Comparison of ENCODE assay signal across 8 cellular contexts in genomic region chr3:46931631-46932441, GRCh38. TPM values are rescaled to one million over a fixed set of nuclear protein-coding genes. Genes with fewer than 3 reads are reported as not detected.
DNase-seq lines count a peak whose midpoint lies in the region; ATAC-seq, FAIRE-seq and TF ChIP-seq lines count a peak whose summit lies in the region.

No MANE protein-coding gene starts in this region.

- H3K27me3 ChIP-seq in heart left ventricle: no peaks in the 10 kb centered on the region
- H3K27me3 ChIP-seq in small intestine (ENCODE audit: control insufficient read depth in 2 of 2, insufficient read depth in 2 of 2, low read length in 2 of 2): no peaks in the 10 kb centered on the region
- H3K27me3 ChIP-seq in WERI-Rb-1 (ENCODE audit: insufficient read depth, low read depth, severe bottlenecking): no peaks in the 10 kb centered on the region

- H3K27ac Mint-ChIP-seq in activated naive CD4-positive, alpha-beta T cell treated with anti-CD3 and anti-CD28 coated beads, Interleukin-2, amount 10 ng/mL, durations not matched to agents 7 days and 5 days: peak overlapping the region; percentile 57
- peak overlapping the region; percentile 80 for H3K27ac Mint-ChIP-seq in activated CD8-positive, alpha-beta T cell treated with anti-CD3 and anti-CD28 coated beads for 36 hours

- peaks cover 69% of the 10 kb centered on the region for H3K4me1 Mint-ChIP-seq in activated naive CD4-positive, alpha-beta T cell treated with anti-CD3 and anti-CD28 coated beads, Interleukin-2, amount 10 ng/mL, durations not matched to agents 7 days and 5 days
- peaks cover 78% of the 10 kb centered on the region for H3K4me1 Mint-ChIP-seq in activated CD8-positive, alpha-beta T cell treated with anti-CD3 and anti-CD28 coated beads for 36 hours (ENCODE audit: low read depth)

- CTCF ChIA-PET in activated naive CD4-positive, alpha-beta T cell treated with anti-CD3 and anti-CD28 coated beads, Interleukin-2, amount 10 ng/mL, durations not matched to agents 7 days and 5 days (lab: Charles Lee): no interaction called here
- CTCF ChIA-PET in activated CD8-positive, alpha-beta T cell treated with anti-CD3 and anti-CD28 coated beads for 36 hours (lab: Charles Lee): interaction anchor here (1.0 kb wide), 1 partner anchor 67 kb away, joined by 4 read pairs; no protein-coding TSS in a partner anchor

- H3K9me3 ChIP-seq in heart left ventricle: no peaks in the 10 kb centered on the region
- H3K9me3 ChIP-seq in small intestine (ENCODE audit: control insufficient read depth, low read depth): no peaks in the 10 kb centered on the region
- H3K9me3 ChIP-seq in WERI-Rb-1 (ENCODE audit: severe bottlenecking): no peaks in the 10 kb centered on the region

- intact Hi-C loops in activated CD8-positive, alpha-beta T cell treated with anti-CD3 and anti-CD28 coated beads for 36 hours (cut with micrococcal nuclease): no loop called here
- intact Hi-C loops in heart left ventricle (cut with DNase I): loop anchor here in 4 of 10 donors (2.0 to 5.0 kb wide), 2 partner anchors 45 kb away; partner anchors contain the start of genes CCDC12 (in 4 of the 4) and NBEAL2 (in 2 of the 4)

- WGBS in heart left ventricle, 4 donors: 12 to 28% (median 22%) methylated on average over 6 of the region's 6 CpGs
- 12 to 22% (median 18%) methylated on average over 6 of the region's 6 CpGs for WGBS in small intestine, 3 donors

- POLR2A ChIA-PET in activated CD8-positive, alpha-beta T cell treated with anti-CD3 and anti-CD28 coated beads for 36 hours (lab: Charles Lee): interaction anchor here (1.0 to 2.4 kb wide), 4 partner anchors 11 to 46 kb away, joined by 3 to 8 read pairs (median 5); no protein-coding TSS in a partner anchor

- peaks cover 57% of the 10 kb centered on the region for H3K36me3 Mint-ChIP-seq in activated naive CD4-positive, alpha-beta T cell treated with anti-CD3 and anti-CD28 coated beads, Interleukin-2, amount 10 ng/mL, durations not matched to agents 7 days and 5 days
- H3K36me3 Mint-ChIP-seq in activated CD8-positive, alpha-beta T cell treated with anti-CD3 and anti-CD28 coated beads for 36 hours (ENCODE audit: low read depth): peaks cover 44% of the 10 kb centered on the region

- no peak overlapping the region for H3K4me3 Mint-ChIP-seq in activated naive CD4-positive, alpha-beta T cell treated with anti-CD3 and anti-CD28 coated beads, Interleukin-2, amount 10 ng/mL, durations not matched to agents 7 days and 5 days
- no peak overlapping the region for H3K4me3 Mint-ChIP-seq in activated CD8-positive, alpha-beta T cell treated with anti-CD3 and anti-CD28 coated beads for 36 hours

- H3K27ac ChIP-seq in heart left ventricle (peak overlapping the region; percentile 26 to 94 (median 85)), small intestine (ENCODE audit: low read depth in 1 of 2, low read length in 1 of 2) (peak overlapping the region; percentile 74 to 88), WERI-Rb-1 (no peak overlapping the region)

- DNase-seq in activated naive CD4-positive, alpha-beta T cell treated with anti-CD3 and anti-CD28 coated beads, Interleukin-2, amount 10 ng/mL, durations not matched to agents 7 days and 5 days: no peak
- DNase-seq in activated naive CD4-positive, alpha-beta T cell treated with Interleukin-2 at 50 U/mL for 16 hours: no peak
- peak; percentile 31 for DNase-seq in activated CD8-positive, alpha-beta T cell treated with anti-CD3 and anti-CD28 coated beads for 36 hours
- DNase-seq in heart left ventricle: peak; percentile 57 to 86 (median 77)
- DNase-seq in small intestine: peak; percentile 87
- DNase-seq in WERI-Rb-1: no peak
- no peak for DNase-seq in activated CD4-positive, CD25-positive, alpha-beta regulatory T cell treated with anti-CD3 and anti-CD28 coated beads, Interleukin-2, amount 50 U/mL, for 72 hours
- no peak for DNase-seq in SKM-1 treated with dmso at 0.1 percent for 144 hours (lab: John Stamatoyannopoulos, UW; ENCODE audit: unreplicated experiment)

- no peak for TF ChIP-seq CTCF in activated CD8-positive, alpha-beta T cell treated with anti-CD3 and anti-CD28 coated beads for 36 hours (IDR thresholded peaks at IDR 0.05)
- TF ChIP-seq CTCF in heart left ventricle (IDR thresholded peaks at IDR 0.05) (no peak), WERI-Rb-1 (IDR thresholded peaks at IDR 0.05; ENCODE audit: low read depth, low read length) (no peak)

- peak; percentile 21 for ATAC-seq in activated CD8-positive, alpha-beta T cell treated with anti-CD3 and anti-CD28 coated beads for 36 hours
- ATAC-seq in heart left ventricle: peak in 1 of 4 donors; percentile 7

- TF ChIP-seq POLR2A in heart left ventricle (IDR thresholded peaks at IDR 0.05): no peak

- FAIRE-seq in small intestine (lab: Jason Lieb, UNC): no peak

- peaks cover 15% of the 10 kb centered on the region for H3K9me3 Mint-ChIP-seq in activated naive CD4-positive, alpha-beta T cell treated with anti-CD3 and anti-CD28 coated beads, Interleukin-2, amount 10 ng/mL, durations not matched to agents 7 days and 5 days
- peaks cover 5% of the 10 kb centered on the region for H3K9me3 Mint-ChIP-seq in activated CD8-positive, alpha-beta T cell treated with anti-CD3 and anti-CD28 coated beads for 36 hours

- H3K36me3 ChIP-seq in heart left ventricle: peaks cover 0 to 16% (median 7%) of the 10 kb centered on the region in 9 donors
- peaks cover 0 to under 1% of the 10 kb centered on the region in 2 donors for H3K36me3 ChIP-seq in small intestine (ENCODE audit: control insufficient read depth in 2 of 2, insufficient read depth in 2 of 2, low read length in 2 of 2)
- peaks cover 47% of the 10 kb centered on the region for H3K36me3 ChIP-seq in WERI-Rb-1

- H3K27me3 Mint-ChIP-seq in activated naive CD4-positive, alpha-beta T cell treated with anti-CD3 and anti-CD28 coated beads, Interleukin-2, amount 10 ng/mL, durations not matched to agents 7 days and 5 days: no peaks in the 10 kb centered on the region
- H3K27me3 Mint-ChIP-seq in activated CD8-positive, alpha-beta T cell treated with anti-CD3 and anti-CD28 coated beads for 36 hours: no peaks in the 10 kb centered on the region

- H3K4me3 ChIP-seq in heart left ventricle (no peak overlapping the region), small intestine (ENCODE audit: low read depth in 1 of 2, low read length in 2 of 2) (no peak overlapping the region), WERI-Rb-1 (ENCODE audit: low read depth, low read length) (no peak overlapping the region)

- H3K4me1 ChIP-seq in heart left ventricle (peaks cover 23 to 100% (median 98%) of the 10 kb centered on the region in 12 donors), small intestine (ENCODE audit: control insufficient read depth in 2 of 2, insufficient read depth in 1 of 2, low read depth in 1 of 2, low read length in 1 of 2) (peaks cover 46 to 48% of the 10 kb centered on the region in 2 donors)

RNA-seq across cellular contexts. Expression of gene CCDC12, which starts 44.7 kb away (rescaled TPM):
- 10 to 100 TPM; 51.2 to 51.6 TPM for total RNA-seq in activated CD8-positive, alpha-beta T cell treated with anti-CD3 and anti-CD28 coated beads for 36 hours
- 10 to 100 TPM; 27.1 to 36.8 (median 33.3) TPM for total RNA-seq in heart left ventricle
- polyA plus RNA-seq in heart left ventricle (100 to 1,000 TPM in 1 of 2 donors, 10 to 100 TPM in 1; 83.5 to 120 TPM), small intestine (10 to 100 TPM; 73.3 to 84.5 (median 78.6) TPM)

RNA-seq across cellular contexts. Expression of gene NBEAL2, which starts 47.6 kb away (rescaled TPM):
- 10 to 100 TPM; 58.9 to 63.7 TPM for total RNA-seq in activated CD8-positive, alpha-beta T cell treated with anti-CD3 and anti-CD28 coated beads for 36 hours
- total RNA-seq in heart left ventricle: 10 to 100 TPM in 6 of 9 donors, 1 to 10 TPM in 3; 8.1 to 41.1 (median 12.0) TPM
- polyA plus RNA-seq in heart left ventricle (10 to 100 TPM; 16.3 to 45.7 TPM), small intestine (10 to 100 TPM; 32.7 to 55.9 (median 50.5) TPM)

RNA-seq across cellular contexts. Expression of gene PTH1R, which starts 54.3 kb away (rescaled TPM):
- not detected for total RNA-seq in activated CD8-positive, alpha-beta T cell treated with anti-CD3 and anti-CD28 coated beads for 36 hours
- total RNA-seq in heart left ventricle: 10 to 100 TPM in 2 of 9 donors, 1 to 10 TPM in 7; 2.1 to 15.6 (median 6.0) TPM
- polyA plus RNA-seq in heart left ventricle (10 to 100 TPM in 1 of 2 donors, 1 to 10 TPM in 1; 6.5 to 23.4 TPM), small intestine (1 to 10 TPM in 2 of 3 donors, under 1 TPM in 1; 0.67 to 5.4 (median 1.6) TPM)

Comparison
In these comparisons a context has a peak if more than half of its experiments do, and no peak if none do; other contexts are left out.
1. DNase-seq: peak in activated CD8-positive, alpha-beta T cell treated with anti-CD3 and anti-CD28 coated beads for 36 hours (single experiment), heart left ventricle (5 of 5) and small intestine (single experiment); none in activated naive CD4-positive, alpha-beta T cell treated with anti-CD3 and anti-CD28 coated beads, Interleukin-2, amount 10 ng/mL, durations not matched to agents 7 days and 5 days (single experiment), activated naive CD4-positive, alpha-beta T cell treated with Interleukin-2 at 50 U/mL for 16 hours (single experiment), WERI-Rb-1 (single experiment), activated CD4-positive, CD25-positive, alpha-beta regulatory T cell treated with anti-CD3 and anti-CD28 coated beads, Interleukin-2, amount 50 U/mL, for 72 hours (single experiment) and SKM-1 treated with dmso at 0.1 percent for 144 hours (single experiment).